Comparison of ENCODE assay signal across 1 cellular context in the genomic region with DNA sequence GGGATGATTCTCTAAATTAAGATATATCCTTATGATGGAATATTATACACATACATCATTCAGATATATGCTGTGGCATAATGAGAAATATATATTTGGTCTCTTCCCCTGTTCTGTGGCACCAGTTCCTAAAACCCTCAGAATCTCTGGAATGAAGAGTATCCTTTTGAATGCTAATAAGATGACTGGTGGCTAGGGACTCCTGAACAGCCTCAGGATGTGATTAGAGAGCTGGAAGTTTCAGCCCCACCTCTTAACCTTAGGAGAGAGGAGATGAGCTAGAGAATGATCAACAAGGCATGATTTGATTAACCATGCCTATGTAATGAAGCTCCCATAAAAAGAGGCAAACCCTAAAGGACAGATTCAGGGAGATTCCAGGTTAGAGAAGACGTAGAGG.
TF ChIP-seq lines count a peak whose summit lies in the region.

No MANE protein-coding gene starts in this region.

TF ChIP-seq in IMR-90, 13 proteins besides CTCF, POLR2A, EP300 and RAD21:
- no peak for TF ChIP-seq MAZ (IDR thresholded peaks at IDR 0.05; ENCODE audit: borderline replicate concordance, low read depth, low read length)
